6 cellular contexts compared by ENCODE assay signal in the genomic region with DNA sequence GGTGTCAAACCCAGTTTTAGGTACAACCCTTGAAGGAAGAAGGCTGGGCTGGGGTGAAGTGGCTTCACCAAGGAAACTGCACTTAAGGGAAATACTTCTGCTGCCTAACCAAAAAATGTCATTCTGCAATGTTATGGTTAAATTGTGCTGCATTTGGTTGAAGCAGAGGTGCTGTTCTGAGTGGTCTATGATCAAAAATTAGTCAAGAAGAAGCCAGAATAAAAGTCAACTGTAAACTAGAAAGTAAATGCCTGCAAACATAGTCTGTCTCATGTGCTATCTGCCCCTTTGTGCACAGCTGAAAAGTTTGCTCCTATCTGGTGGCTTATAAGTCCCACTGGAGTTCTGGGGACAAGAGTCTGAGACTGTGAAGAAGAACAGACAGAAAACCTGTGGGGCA.
"Had no signal": no experiment of that assay in that cellular context is flagged by ENCODE, and none has a peak within 500 bp of the region (broad histone marks: within the 10 kb centered on the region; RNA-seq: fewer than 3 reads in every experiment).

No MANE protein-coding gene starts in this region.

- ATAC-seq: GM23338, K562 had no signal

- H3K4me3 Mint-ChIP-seq: GM23338, H9 had no signal

- H3K27ac Mint-ChIP-seq: GM23338, H9 had no signal

- DNase-seq: H9, HCEC 1CT, IMR-90, KG1 had no signal
